ENCODE assay signal across 8 cellular contexts in the genomic region with DNA sequence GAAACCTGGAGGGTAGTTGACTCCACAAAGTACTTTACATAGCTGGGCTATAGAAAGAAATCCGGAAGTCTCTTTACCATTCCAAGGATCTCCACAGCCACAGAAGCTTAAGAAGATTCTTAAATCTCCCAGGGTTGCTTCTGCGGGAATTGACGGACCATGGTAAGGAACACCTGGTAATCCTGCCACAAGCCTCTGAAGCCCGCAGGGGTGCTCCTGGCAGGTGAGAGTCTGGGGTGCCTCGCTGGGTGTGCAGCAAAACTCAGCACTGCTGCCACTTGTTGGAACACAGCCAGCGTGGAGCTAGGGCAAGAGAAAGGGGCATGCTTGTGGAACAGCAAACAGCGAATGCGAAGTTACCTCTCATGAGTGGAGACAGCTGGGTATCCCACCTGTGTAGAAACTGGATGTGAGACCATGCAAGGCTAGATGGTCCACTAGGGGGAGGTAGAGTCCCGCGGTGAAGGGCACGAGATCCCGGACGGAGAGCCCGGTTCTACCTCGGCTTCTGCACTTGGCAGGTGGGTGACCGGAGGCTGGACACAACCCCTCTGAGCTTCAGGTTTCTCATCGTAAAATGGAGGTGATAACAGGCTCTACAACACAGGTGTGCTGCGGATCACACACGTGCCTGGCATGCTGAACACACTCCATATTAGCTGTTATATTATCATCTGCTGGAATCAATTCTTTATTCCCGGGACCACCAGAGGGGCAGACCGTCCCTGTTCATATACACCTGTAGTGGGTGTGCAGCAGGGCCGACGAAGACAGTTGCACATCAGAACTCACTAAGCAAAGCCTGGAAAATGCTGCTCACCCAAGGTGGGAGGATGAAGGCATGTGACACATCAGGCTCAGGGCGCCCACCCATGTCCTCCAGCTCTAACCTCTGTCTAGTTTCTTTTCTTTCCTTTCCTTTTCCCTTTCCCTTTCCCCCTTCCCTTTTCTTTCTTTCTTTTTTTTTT. TPM values are rescaled to one million over a fixed set of nuclear protein-coding genes. Genes with fewer than 3 reads are reported as not detected.
DNase-seq lines count a peak whose midpoint lies in the region; ATAC-seq, FAIRE-seq and TF ChIP-seq lines count a peak whose summit lies in the region.

No MANE protein-coding gene starts in this region.

- no peak overlapping the region for H3K23ac ChIP-seq in H1 (ENCODE audit: insufficient read length)

- H2BK120ac ChIP-seq in H1 (replicated peaks; ENCODE audit: low read depth, low read length), result no peak overlapping the region

- H3K27ac ChIP-seq in BLaER1, result no peak overlapping the region
- no peak overlapping the region for H3K27ac ChIP-seq in H1 (ENCODE audit: low read depth, low read length)

- H4K5ac ChIP-seq in H1 (ENCODE audit: insufficient read length, low read depth, low read length), result no peak overlapping the region

- H3K4ac ChIP-seq in H1 (replicated peaks; ENCODE audit: insufficient read length, low read depth, low read length), result no peak overlapping the region

- WGBS in H1 (ENCODE audit: extremely low coverage in 1 of 2, insufficient coverage in 1 of 2, insufficient read length in 1 of 2, insufficient replicate concordance in 2 of 2, low coverage in 1 of 2, low lambda C conversion rate in 2 of 2, missing lambda C conversion rate in 1 of 2), 2 experiments, result 47% methylated on average over 24 of the region's 24 CpGs; no CpG with 5 or more reads in 1 of the 2 experiments

- H2AFZ ChIP-seq in H1 (ENCODE audit: low read length), result peak overlapping the region; percentile 90; the same call in 1 of the 2 replicates

- H2BK5ac ChIP-seq in H1 (ENCODE audit: low read depth, low read length), result no peak overlapping the region

- H3K56ac ChIP-seq in H1 (replicated peaks; ENCODE audit: insufficient read length, low read depth, low read length), result no peak overlapping the region

- H3K9me3 ChIP-seq in BLaER1, result peaks cover 8% of the 10 kb centered on the region
- H3K9me3 ChIP-seq in H1 (ENCODE audit: insufficient read depth in 2 of 2, low read depth in 1 of 2, low read length in 1 of 2), result 0 out of 4 replicates have a peak, but pooled peaks cover 0 to 2% of the 10 kb centered on the region in 2 experiments

- peak; percentile 98 for TF ChIP-seq RAD21 in H1 (IDR thresholded peaks at IDR 0.05 in 1 of 2, conservative IDR thresholded peaks at IDR 0.05 in 1 of 2; ENCODE audit: low read depth in 2 of 2, low read length in 2 of 2)

- no peak overlapping the region for H2BK12ac ChIP-seq in H1 (ENCODE audit: low read depth, low read length)

- H4K91ac ChIP-seq in H1 (replicated peaks; ENCODE audit: insufficient read length, low read length), result no peak overlapping the region

- H3K23me2 ChIP-seq in H1 (ENCODE audit: low read depth, low read length), result no peaks in the 10 kb centered on the region

- H2BK20ac ChIP-seq in H1 (ENCODE audit: low read length), result no peak overlapping the region

- FAIRE-seq in GM19239 (lab: Jason Lieb, UNC) (peak; percentile 98), H1 (lab: Jason Lieb, UNC) (peak; percentile 93)

- H3K79me1 ChIP-seq in H1 (ENCODE audit: low read depth, low read length), result no peaks in the 10 kb centered on the region

- peak; percentile 82 for ATAC-seq in HG03432 (IDR thresholded peaks at IDR 0.05; ENCODE audit: unreplicated experiment)

- TF ChIP-seq CTCF in H1 (IDR thresholded peaks at IDR 0.05; ENCODE audit: control extremely low read depth in 1 of 3, insufficient read depth in 1 of 3, low read depth in 1 of 3, low read length in 3 of 3), result peak; percentile 96 to 97 (median 97)

- H2AK5ac ChIP-seq in H1 (ENCODE audit: low read depth, low read length), result no peak overlapping the region

- H3K4me2 ChIP-seq in BLaER1, result peak overlapping the region; percentile 60
- peak overlapping the region in 1 of 2 experiments; percentile 61; a peak in 2 of 4 replicates for H3K4me2 ChIP-seq in H1 (ENCODE audit: insufficient read depth in 1 of 2, low read depth in 2 of 2, low read length in 2 of 2)

- H3K18ac ChIP-seq in H1 (ENCODE audit: extremely low read depth, low read length), result no peak overlapping the region

- POLR2A ChIA-PET in H1 (lab: Charles Lee; ENCODE audit: partially characterized antibody), result interaction anchor here (0.9 to 1.4 kb wide), 6 partner anchors 8 to 249 kb away, joined by 3 to 5 read pairs (median 4); a partner anchor contains a TSS

- no peak overlapping the region for H3K14ac ChIP-seq in H1 (ENCODE audit: insufficient read length)

- H4K20me1 ChIP-seq in BLaER1, result no peaks in the 10 kb centered on the region
- H4K20me1 ChIP-seq in H1 (replicated peaks in 1 of 2; ENCODE audit: control insufficient read depth in 1 of 2, insufficient read depth in 2 of 2, low read length in 2 of 2), result no peaks in the 10 kb centered on the region

- TF ChIP-seq POLR2A in H1 (IDR thresholded peaks at IDR 0.05; ENCODE audit: control extremely low read depth in 1 of 2, low read depth in 2 of 2, low read length in 2 of 2), result no peak

- H3K9ac ChIP-seq in BLaER1, result no peak overlapping the region
- H3K9ac ChIP-seq in H1 (replicated peaks in 1 of 4; ENCODE audit: extremely low read depth in 1 of 4, low read depth in 3 of 4, low read length in 3 of 4), result no peak overlapping the region

- no peak overlapping the region for H3K4me3 ChIP-seq in BLaER1
- no peak overlapping the region for H3K4me3 ChIP-seq in H1 (ENCODE audit: extremely low read depth in 1 of 4, insufficient read depth in 2 of 4, low read depth in 3 of 4, low read length in 4 of 4)

- no peak overlapping the region for H2BK15ac ChIP-seq in H1 (ENCODE audit: low read length)

- no peak for TF ChIP-seq EP300 in H1 (IDR thresholded peaks at IDR 0.05; ENCODE audit: borderline replicate concordance in 1 of 2, low read depth in 2 of 2, low read length in 2 of 2)

- H3K4me1 ChIP-seq in BLaER1 (peaks cover 37% of the 10 kb centered on the region), H1 (replicated peaks in 1 of 4; ENCODE audit: control insufficient read depth in 3 of 4, insufficient read depth in 4 of 4, low read length in 3 of 4) (no peaks in the 10 kb centered on the region)

- H4K8ac ChIP-seq in H1 (ENCODE audit: extremely low read depth, insufficient read depth, low read length), result no peak overlapping the region; the same call in 1 of the 2 replicates

- DNase-seq in GM19239 (ENCODE audit: insufficient read length, low spot score), result peak; percentile 72
- peak; percentile 60 for DNase-seq in NCI-H774 (lab: John Stamatoyannopoulos, UW)
- peak; percentile 89 for DNase-seq in activated CD8-positive, alpha-beta memory T cell treated with anti-CD3 and anti-CD28 coated beads for 24 hours
- peak; percentile 64 to 94 for DNase-seq in H1 (ENCODE audit: low read depth in 1 of 2, low spot score in 2 of 2)
- peak; percentile 70 for DNase-seq in mucosa of gallbladder (ENCODE audit: low spot score)
- DNase-seq in stimulated activated CD8-positive, alpha-beta memory T cell treated with anti-CD3 and anti-CD28 coated beads, Interleukin-4, amount 100 ng/mL, for 48 hours, result peak; percentile 87

- H3K36me3 ChIP-seq in BLaER1 (no peaks in the 10 kb centered on the region), H1 (ENCODE audit: control insufficient read depth in 2 of 4, insufficient read depth in 4 of 4, low read length in 3 of 4) (no peaks in the 10 kb centered on the region)

- H3K79me2 ChIP-seq in H1 (ENCODE audit: control insufficient read depth in 1 of 2, insufficient read depth in 2 of 2, low read length in 2 of 2), result no peaks in the 10 kb centered on the region

- CTCF ChIA-PET in H1 (lab: Charles Lee; ENCODE audit: partially characterized antibody), result interaction anchor here (0.6 to 12.7 kb wide), 67 partner anchors 10 to 1982 kb away, joined by 3 to 242 read pairs (median 5); a partner anchor contains a TSS

- no peaks in the 10 kb centered on the region for H3K27me3 ChIP-seq in BLaER1
- no peaks in the 10 kb centered on the region for H3K27me3 ChIP-seq in H1 (replicated peaks in 1 of 4; ENCODE audit: control insufficient read depth in 3 of 4, extremely low read depth in 1 of 4, insufficient read depth in 3 of 4, low read length in 3 of 4)

TF ChIP-seq in H1, 55 proteins besides CTCF, POLR2A, EP300 and RAD21 (continues in another document):
- TF ChIP-seq HDAC6 (IDR thresholded peaks at IDR 0.05; ENCODE audit: low read depth, low read length), result no peak
- no peak for TF ChIP-seq PHF8 (conservative IDR thresholded peaks at IDR 0.05; ENCODE audit: low read depth, low read length)
- TF ChIP-seq ZNF274 (IDR thresholded peaks at IDR 0.05; ENCODE audit: borderline replicate concordance, extremely low read depth, low read length), result no peak
- TF ChIP-seq, protein P1, sequence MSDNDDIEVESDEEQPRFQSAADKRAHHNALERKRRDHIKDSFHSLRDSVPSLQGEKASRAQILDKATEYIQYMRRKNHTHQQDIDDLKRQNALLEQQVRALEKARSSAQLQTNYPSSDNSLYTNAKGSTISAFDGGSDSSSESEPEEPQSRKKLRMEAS (IDR thresholded peaks at IDR 0.05), result peak; percentile 63; the same call in 1 of the 2 replicates
- peak; percentile 7 for TF ChIP-seq NANOG (IDR thresholded peaks at IDR 0.05; ENCODE audit: insufficient read depth, low read depth, low read length, poor library complexity, severe bottlenecking)

RNA-seq across cellular contexts. Expression of a gene that starts 24.1 kb away (rescaled TPM):
- 73.6 and 75.9 TPM in 2 replicates for total RNA-seq in H1 (2021; fragmentation: NEBNext Ultra II Directional; extraction: Animal tissue kit (Norgen Biotek cat#: 25700))
- 62.4 and 76.9 TPM in 2 replicates for polyA plus RNA-seq in H1 (2011; rRNA removed)
- polyA plus RNA-seq in H1 (2011; cell fraction: cytosol; rRNA removed), result 76.6 TPM
- 48.7 TPM for polyA plus RNA-seq in H1 (2011; cell fraction: nucleus; rRNA removed)
- 59.6 to 67.3 TPM (median 63.4 TPM) in 4 replicates for polyA plus RNA-seq in H1 (2012, experiment 1 of 2)
- polyA plus RNA-seq in H1 (2012, experiment 2 of 2), result 108 TPM
- 74.9 TPM for polyA plus RNA-seq in H1 (2013, experiment 1 of 2)
- polyA plus RNA-seq in H1 (2013, experiment 2 of 2), result 83.2 TPM
- 53.2 and 60.1 TPM in 2 replicates for polyA minus RNA-seq in H1 (2011; rRNA and poly(A)+ RNA removed)
- 45.7 TPM for polyA minus RNA-seq in H1 (2011; cell fraction: cytosol; rRNA and poly(A)+ RNA removed)
- polyA minus RNA-seq in H1 (2011; cell fraction: nucleus; rRNA and poly(A)+ RNA removed), result 46.2 TPM
- 65.8 TPM for total RNA-seq in mucosa of gallbladder
